Comparison of ENCODE assay signal across 18 cellular contexts in genomic region chr19:40234429-40235237, GRCh38. TPM values are rescaled to one million over a fixed set of nuclear protein-coding genes. Genes with fewer than 3 reads are reported as not detected.
DNase-seq lines count a peak whose midpoint lies in the region; ATAC-seq, FAIRE-seq and TF ChIP-seq lines count a peak whose summit lies in the region.
"Had no signal": no experiment of that assay in that cellular context is flagged by ENCODE, and none has a peak within 500 bp of the region (broad histone marks: within the 10 kb centered on the region; RNA-seq: fewer than 3 reads in every experiment).

No MANE protein-coding gene starts in this region.

- CTCF ChIA-PET in Calu3 (lab: Charles Lee), result interaction anchor here (0.6 kb wide), 1 partner anchor 19 kb away, joined by 5 read pairs; no protein-coding TSS in a partner anchor

- no peak overlapping the region for H3K18ac ChIP-seq in neuronal stem cell (ENCODE audit: low read length)

- DNase-seq in Calu3, result no peak
- DNase-seq in HTR-8/SVneo (ENCODE audit: insufficient read length, low spot score), result no peak
- DNase-seq in dermis blood vessel endothelial cell, result peak; percentile 31
- no peak for DNase-seq in neuronal stem cell (ENCODE audit: low spot score)
- no peak for DNase-seq in stimulated activated CD4-positive, alpha-beta T cell treated with anti-CD3 and anti-CD28 coated beads, Interleukin-4, amount 100 ng/mL, for 24 hours
- DNase-seq in NCI-H510A treated with DMSO at 0.1 percent for 48 hours (lab: John Stamatoyannopoulos, UW), result no peak
- DNase-seq in H54 (ENCODE audit: insufficient read length, low spot score), result no peak
- DNase-seq: DMS79 treated with DMSO at 0.1 percent for 48 hours, NCI-H1105 treated with DMSO at 0.1 percent for 48 hours, NCI-H1694 treated with DMSO at 0.1 percent for 48 hours, NCI-H2107, NCI-H510A, NCI-H774, SIG-M5 had no signal

- peaks cover 32% of the 10 kb centered on the region for H3K36me3 Mint-ChIP-seq in Calu3 (ENCODE audit: insufficient read depth, unreplicated experiment)

- H3K9ac ChIP-seq in neuronal stem cell (ENCODE audit: low read depth, low read length, poor library complexity), result no peak overlapping the region

- H2BK15ac ChIP-seq in neuronal stem cell (ENCODE audit: low read length), result no peak overlapping the region

- TF ChIP-seq POLR2A in H54 (IDR thresholded peaks at IDR 0.05; ENCODE audit: low read depth, low read length), result no peak

- peak overlapping the region; percentile 40 for H3K27ac Mint-ChIP-seq in Calu3 (ENCODE audit: unreplicated experiment)

- H3K27me3 ChIP-seq in neuronal stem cell (ENCODE audit: control insufficient read depth in 3 of 3, insufficient read depth in 3 of 3, low read depth in 1 of 3, low read length in 3 of 3), result no peaks in the 10 kb centered on the region

- ATAC-seq in HG03280 (IDR thresholded peaks at IDR 0.05; ENCODE audit: unreplicated experiment), result no peak

- peak; percentile 4 for FAIRE-seq in HTR-8/SVneo (lab: Jason Lieb, UNC)
- no peak for FAIRE-seq in H54 (lab: Jason Lieb, UNC)

- H2BK5ac ChIP-seq in neuronal stem cell (ENCODE audit: low read length), result peak overlapping the region; percentile 66

- no peak overlapping the region for H3K4me3 ChIP-seq in neuronal stem cell (ENCODE audit: low read length in 2 of 2)
- H3K4me3 ChIP-seq: HAP-1 had no signal

- H3K27ac ChIP-seq in neuronal stem cell (replicated peaks; ENCODE audit: low read length), result no peak overlapping the region
- H3K27ac ChIP-seq: C4-2B had no signal

- peaks cover 0 to 2% of the 10 kb centered on the region in 2 donors for H3K9me3 ChIP-seq in neuronal stem cell (replicated peaks in 1 of 2; ENCODE audit: control insufficient read depth in 2 of 2, insufficient read depth in 1 of 2, low read depth in 1 of 2, low read length in 2 of 2)
- H3K9me3 ChIP-seq: HAP-1 had no signal

- H2BK12ac ChIP-seq in neuronal stem cell (ENCODE audit: low read length), result no peak overlapping the region

- no TSS peak for BruUV-seq in Calu3 (replicated peaks; lab: Mats Ljungman, UMichigan)

- H3K4me3 Mint-ChIP-seq in Calu3 (ENCODE audit: low read depth, unreplicated experiment), result no peak overlapping the region

- no peak overlapping the region for H3K23ac ChIP-seq in neuronal stem cell (ENCODE audit: low read depth, low read length, poor library complexity)

- H3K36me3 ChIP-seq in neuronal stem cell (replicated peaks in 1 of 2; ENCODE audit: control insufficient read depth in 2 of 2, insufficient read depth in 2 of 2, low read length in 2 of 2), result peaks cover 27 to 54% of the 10 kb centered on the region in 2 donors

- peaks cover 15% of the 10 kb centered on the region in 2 donors for H3K4me1 ChIP-seq in neuronal stem cell (ENCODE audit: control insufficient read depth in 2 of 2, insufficient read depth in 1 of 2, low read depth in 1 of 2, low read length in 2 of 2)
- H3K4me1 ChIP-seq: HAP-1 had no signal

- H3K4me2 ChIP-seq in neuronal stem cell (ENCODE audit: insufficient read depth, low read length, poor library complexity, severe bottlenecking), result no peak overlapping the region

- H3K4ac ChIP-seq in neuronal stem cell (ENCODE audit: low read length), result no peak overlapping the region

- no peaks in the 10 kb centered on the region for H3K27me3 Mint-ChIP-seq in Calu3 (ENCODE audit: unreplicated experiment)

- no CpG with 5 or more reads among the region's 22 CpGs for WGBS in neuronal stem cell (ENCODE audit: extremely low coverage in 2 of 2, insufficient read length in 2 of 2, insufficient replicate concordance in 1 of 2), 2 donors

- peaks cover 12% of the 10 kb centered on the region for H3K4me1 Mint-ChIP-seq in Calu3 (ENCODE audit: low read depth, unreplicated experiment)

- no peaks in the 10 kb centered on the region for H3K79me1 ChIP-seq in neuronal stem cell (ENCODE audit: low read depth, low read length)

- H3K9me3 Mint-ChIP-seq in Calu3 (ENCODE audit: low read depth, unreplicated experiment), result no peaks in the 10 kb centered on the region

- TF ChIP-seq CTCF in Calu3 (IDR thresholded peaks at IDR 0.05; ENCODE audit: unreplicated experiment), result no peak

- intact Hi-C loops in Calu3 (cut with micrococcal nuclease; ENCODE audit: unreplicated experiment), result no loop called here

- H2BK120ac ChIP-seq in neuronal stem cell (ENCODE audit: low read depth, low read length), result no peak overlapping the region

- H2AK5ac ChIP-seq in neuronal stem cell (ENCODE audit: low read depth, low read length), result no peak overlapping the region

- H4K91ac ChIP-seq in neuronal stem cell (ENCODE audit: low read depth, low read length, poor library complexity), result no peak overlapping the region

- H3K14ac ChIP-seq in neuronal stem cell (ENCODE audit: low read length), result no peak overlapping the region

- no peak overlapping the region for H4K8ac ChIP-seq in neuronal stem cell (ENCODE audit: low read depth, low read length)

- no peak overlapping the region for H2AFZ ChIP-seq in neuronal stem cell (ENCODE audit: low read length)

RNA-seq across cellular contexts. Expression of gene CCNP, which starts 8.1 kb away (rescaled TPM):
- 0.83 and 0.94 TPM in 2 replicates for total RNA-seq in Calu3 (2022)
- 0.09 and 0.34 TPM in 2 replicates for total RNA-seq in dermis blood vessel endothelial cell
- polyA plus RNA-seq in neuronal stem cell (2013, experiment 1 of 2), result 0.66 TPM
- polyA plus RNA-seq in neuronal stem cell (2013, experiment 2 of 2), result 0.69 TPM

RNA-seq across cellular contexts. Expression of gene TTC9B, which starts 16.4 kb away (rescaled TPM):
- total RNA-seq in Calu3 (2022) (not detected in 2 replicates), dermis blood vessel endothelial cell (not detected in 2 replicates)
- polyA plus RNA-seq in neuronal stem cell (2013, experiment 1 of 2), result not detected
- polyA plus RNA-seq in neuronal stem cell (2013, experiment 2 of 2), result not detected
- total RNA-seq: OCI-LY7 had no signal

RNA-seq across cellular contexts. Expression of gene MAP3K10, which starts 43.4 kb away (rescaled TPM):
- total RNA-seq in Calu3 (2022) (26.1 and 30.5 TPM in 2 replicates), dermis blood vessel endothelial cell (6.5 and 8.8 TPM in 2 replicates)
- polyA plus RNA-seq in neuronal stem cell (2013, experiment 1 of 2), result 13.5 TPM
- 13.6 TPM for polyA plus RNA-seq in neuronal stem cell (2013, experiment 2 of 2)

RNA-seq across cellular contexts. Expression of gene AKT2, which starts 50.5 kb away (rescaled TPM):
- total RNA-seq in Calu3 (2022) (179 and 182 TPM in 2 replicates), dermis blood vessel endothelial cell (37.3 and 45.8 TPM in 2 replicates)
- polyA plus RNA-seq in neuronal stem cell (2013, experiment 1 of 2), result 104 TPM
- polyA plus RNA-seq in neuronal stem cell (2013, experiment 2 of 2), result 107 TPM
